In the genomic region with DNA sequence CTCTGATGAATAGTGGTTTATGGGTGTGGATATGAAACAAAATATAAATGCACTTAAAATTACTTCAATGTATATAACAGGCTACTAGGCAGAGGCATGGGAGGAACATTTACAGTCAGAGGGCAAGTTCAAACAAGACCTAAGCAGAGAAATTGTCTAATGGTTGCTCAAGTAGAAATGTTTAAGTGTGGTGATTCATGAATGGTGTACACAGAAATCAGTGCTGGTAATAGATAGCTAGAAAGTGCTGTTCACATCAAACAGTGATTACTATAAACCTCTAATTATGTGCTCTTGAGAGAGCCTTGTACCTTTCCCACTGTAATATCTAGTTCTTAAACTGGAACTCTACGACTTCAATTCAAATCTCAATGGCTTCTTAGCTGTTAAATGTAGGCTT, we compare ENCODE assay signal across 18 cellular contexts.
DNase-seq lines count a peak whose midpoint lies in the region; ATAC-seq lines count a peak whose summit lies in the region.
"Had no signal": no experiment of that assay in that cellular context is flagged by ENCODE, and none has a peak within 500 bp of the region (broad histone marks: within the 10 kb centered on the region; RNA-seq: fewer than 3 reads in every experiment).

No MANE protein-coding gene starts in this region.

- DNase-seq in DMS53 (lab: John Stamatoyannopoulos, UW): peak; percentile 50
- DNase-seq in NCI-H1436 (lab: John Stamatoyannopoulos, UW): peak; percentile 88
- DNase-seq in NCI-H510A treated with DMSO at 0.1 percent for 48 hours (lab: John Stamatoyannopoulos, UW): peak; percentile 82
- DNase-seq in iris pigment epithelial cell (ENCODE audit: low read depth): peak; percentile 28
- no peak for DNase-seq in activated T-cell treated with anti-CD3 and anti-CD28 coated beads, Interleukin-2, amount 50 U/mL, for 4 hours
- DNase-seq: activated CD4-positive, alpha-beta T cell treated with anti-CD3 and anti-CD28 coated beads, Interleukin-2, amount 10 ng/mL, durations not matched to agents 24 days and 14 days; activated CD8-positive, alpha-beta memory T cell treated with anti-CD3 and anti-CD28 coated beads, Interleukin-2, amount 50 U/mL, for 4 hours; CD4-positive, CD25-positive, alpha-beta regulatory T cell; effector CD8-positive, alpha-beta T cell; glutamatergic neuron; NCI-H1048; stimulated activated CD4-positive, alpha-beta T cell treated with anti-CD3 and anti-CD28 coated beads, Interleukin-4, amount 100 ng/mL, for 1 hour; upper lobe of right lung had no signal

- ATAC-seq in GM18511 (IDR thresholded peaks at IDR 0.05; ENCODE audit: unreplicated experiment): no peak
- no peak for ATAC-seq in activated T-cell treated with anti-CD3 and anti-CD28 coated beads, Interleukin-2, amount 50 U/mL, for 4 hours
- ATAC-seq in HG03457 (IDR thresholded peaks at IDR 0.05; ENCODE audit: unreplicated experiment): no peak
- ATAC-seq in GM21447 (IDR thresholded peaks at IDR 0.05; ENCODE audit: unreplicated experiment): no peak
- ATAC-seq: HCT116, upper lobe of right lung had no signal

- H3K36me3 Mint-ChIP-seq in activated T-cell treated with anti-CD3 and anti-CD28 coated beads, Interleukin-2, amount 50 U/mL, for 4 hours (ENCODE audit: insufficient read depth): no peaks in the 10 kb centered on the region
- H3K36me3 Mint-ChIP-seq: CD4-positive, CD25-positive, alpha-beta regulatory T cell had no signal

- no peak overlapping the region for H3K4me3 Mint-ChIP-seq in activated T-cell treated with anti-CD3 and anti-CD28 coated beads, Interleukin-2, amount 50 U/mL, for 4 hours
- H3K4me3 Mint-ChIP-seq: activated CD4-positive, alpha-beta T cell treated with anti-CD3 and anti-CD28 coated beads, Interleukin-2, amount 10 ng/mL, durations not matched to agents 24 days and 14 days; CD4-positive, CD25-positive, alpha-beta regulatory T cell; central memory CD8-positive, alpha-beta T cell had no signal

- H3K9me3 Mint-ChIP-seq in activated T-cell treated with anti-CD3 and anti-CD28 coated beads, Interleukin-2, amount 50 U/mL, for 4 hours: no peaks in the 10 kb centered on the region
- H3K9me3 Mint-ChIP-seq: activated CD4-positive, alpha-beta T cell treated with anti-CD3 and anti-CD28 coated beads, Interleukin-2, amount 10 ng/mL, durations not matched to agents 24 days and 14 days; central memory CD8-positive, alpha-beta T cell had no signal

- H3K27me3 Mint-ChIP-seq in activated T-cell treated with anti-CD3 and anti-CD28 coated beads, Interleukin-2, amount 50 U/mL, for 4 hours (ENCODE audit: low read depth): no peaks in the 10 kb centered on the region
- H3K27me3 Mint-ChIP-seq: activated CD4-positive, alpha-beta T cell treated with anti-CD3 and anti-CD28 coated beads, Interleukin-2, amount 10 ng/mL, durations not matched to agents 24 days and 14 days; CD4-positive, CD25-positive, alpha-beta regulatory T cell; central memory CD8-positive, alpha-beta T cell had no signal

- no peaks in the 10 kb centered on the region for H3K4me1 Mint-ChIP-seq in activated T-cell treated with anti-CD3 and anti-CD28 coated beads, Interleukin-2, amount 50 U/mL, for 4 hours (ENCODE audit: low read depth)
- H3K4me1 Mint-ChIP-seq: activated CD4-positive, alpha-beta T cell treated with anti-CD3 and anti-CD28 coated beads, Interleukin-2, amount 10 ng/mL, durations not matched to agents 24 days and 14 days; CD4-positive, CD25-positive, alpha-beta regulatory T cell; central memory CD8-positive, alpha-beta T cell had no signal
